Comparison of ENCODE assay signal across 7 cellular contexts in genomic region chr6:131270534-131270933, GRCh38.
"Had no signal": no experiment of that assay in that cellular context is flagged by ENCODE, and none has a peak within 500 bp of the region (broad histone marks: within the 10 kb centered on the region; RNA-seq: fewer than 3 reads in every experiment).

No MANE protein-coding gene starts in this region.

- H3K27ac Mint-ChIP-seq: H9, HFFc6 had no signal

- DNase-seq: GM23248, GOT3, H9, HCEC 1CT, HFFc6, IMR-90 had no signal

- ATAC-seq: K562 had no signal

- H3K9me3 Mint-ChIP-seq: HFFc6 had no signal

- H3K4me3 Mint-ChIP-seq: H9, HFFc6 had no signal
